In the genomic region with DNA sequence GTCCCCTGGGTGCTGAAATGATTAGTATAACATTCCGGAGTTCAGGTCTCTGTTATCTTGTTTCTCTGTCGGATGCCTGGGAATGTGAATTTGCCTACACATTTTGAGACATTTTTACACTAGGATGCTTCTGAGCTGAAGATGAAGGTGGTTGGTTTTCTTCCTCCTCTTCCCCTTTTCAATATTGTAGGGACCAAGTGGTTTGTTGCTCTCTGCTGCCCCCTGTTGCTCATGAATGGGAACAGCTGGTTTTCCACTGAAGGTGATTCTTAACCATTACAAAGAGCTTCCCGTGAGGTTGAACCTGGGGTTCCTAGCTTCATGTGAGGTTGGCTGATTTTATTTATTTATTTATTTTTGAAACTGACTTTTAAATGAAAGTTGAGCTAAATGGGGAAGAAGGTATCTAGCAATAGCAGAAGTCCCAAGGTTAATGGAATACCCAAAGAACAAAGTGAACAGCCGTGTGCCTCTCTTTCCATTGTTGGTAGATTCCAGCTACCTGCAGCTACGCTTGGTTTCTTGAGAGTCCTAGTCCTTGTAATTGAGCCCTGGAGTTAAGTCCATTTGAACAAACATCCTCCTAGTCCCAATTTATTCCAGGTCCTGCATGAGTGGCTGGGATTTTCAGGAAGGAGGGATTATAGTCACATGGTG, we compare ENCODE assay signal across 9 cellular contexts.
A peak's percentile ranks its signal among the peaks of the same experiment; 100 is the strongest.
DNase-seq lines count a peak whose midpoint lies in the region; ATAC-seq and TF ChIP-seq lines count a peak whose summit lies in the region.
"Had no signal": no experiment of that assay in that cellular context is flagged by ENCODE, and none has a peak within 500 bp of the region (broad histone marks: within the 10 kb centered on the region; RNA-seq: fewer than 3 reads in every experiment).

No MANE protein-coding gene starts in this region.

- H3K4me1 Mint-ChIP-seq in neural progenitor cell: peaks cover 17% of the 10 kb centered on the region

- H3K4me1 ChIP-seq in neural progenitor cell: no peaks in the 10 kb centered on the region

- CTCF ChIA-PET in AG04449 (lab: Yijun Ruan, JAX): interaction anchor here (1.3 kb wide), 1 partner anchor 16 kb away, joined by 3 read pairs; no protein-coding TSS in a partner anchor
- CTCF ChIA-PET in GM10248 (lab: Yijun Ruan, JAX): interaction anchor here (1.1 to 1.6 kb wide), 5 partner anchors 8 to 33 kb away, joined by 3 to 4 read pairs (median 3); no protein-coding TSS in a partner anchor

- no peak overlapping the region for H2AFZ ChIP-seq in neural progenitor cell (replicated peaks)

- H3K4me3 ChIP-seq in AG04449 (ENCODE audit: low read depth, low read length) (no peak overlapping the region), neural progenitor cell (no peak overlapping the region)

- no peaks in the 10 kb centered on the region for H4K20me1 ChIP-seq in neural progenitor cell (ENCODE audit: low read depth)

- H3K27ac ChIP-seq in neural progenitor cell: no peak overlapping the region
- H3K27ac ChIP-seq: epithelial cell of prostate had no signal

- no peak overlapping the region for H3K4me3 Mint-ChIP-seq in neural progenitor cell

- H3K9me3 Mint-ChIP-seq in neural progenitor cell: peaks cover 2% of the 10 kb centered on the region

- H3K36me3 ChIP-seq in neural progenitor cell: no peaks in the 10 kb centered on the region

- H3F3A ChIP-seq in neural progenitor cell (ENCODE audit: low read depth): no peaks in the 10 kb centered on the region

- H3K27ac Mint-ChIP-seq in neural progenitor cell: no peak overlapping the region

- ATAC-seq in HG03469 (IDR thresholded peaks at IDR 0.05; ENCODE audit: unreplicated experiment): no peak
- ATAC-seq in HG02840 (IDR thresholded peaks at IDR 0.05; ENCODE audit: low FRiP score, unreplicated experiment): no peak
- no peak for ATAC-seq in GM19455 (IDR thresholded peaks at IDR 0.05; ENCODE audit: unreplicated experiment)

- no peaks in the 10 kb centered on the region for H3K9me3 ChIP-seq in neural progenitor cell (ENCODE audit: low read depth)

- H3K9ac ChIP-seq in neural progenitor cell: no peak overlapping the region

- no peak overlapping the region for H3K4me2 ChIP-seq in neural progenitor cell

- POLR2A ChIA-PET in AG04449 (lab: Yijun Ruan, JAX) (no interaction called here), GM10248 (lab: Yijun Ruan, JAX) (no interaction called here)

- H3K27me3 Mint-ChIP-seq in neural progenitor cell (ENCODE audit: insufficient read depth, low read depth): peaks cover 4% of the 10 kb centered on the region

- no peaks in the 10 kb centered on the region for H3K79me2 ChIP-seq in neural progenitor cell (ENCODE audit: low read depth)

- H3K36me3 Mint-ChIP-seq in neural progenitor cell: peaks cover 3% of the 10 kb centered on the region

- TF ChIP-seq CTCF in AG04449 (IDR thresholded peaks at IDR 0.05; ENCODE audit: insufficient read depth, low read length, missing control alignments) (peak; percentile 21), GM10248 (IDR thresholded peaks at IDR 0.05; ENCODE audit: control extremely low read depth, extremely low read depth, low read depth, missing control alignments) (peak; percentile 44), neural progenitor cell (IDR thresholded peaks at IDR 0.05) (peak; percentile 95)

- DNase-seq in AG04449 (ENCODE audit: low read depth, low spot score) (no peak), GM10248 (ENCODE audit: extremely low spot score) (no peak), NCI-H82 (lab: John Stamatoyannopoulos, UW) (peak; percentile 74), cerebellum (ENCODE audit: low spot score) (peak; percentile 76), neural progenitor cell (ENCODE audit: low spot score) (peak; percentile 59)

- H3K27me3 ChIP-seq in neural progenitor cell: no peaks in the 10 kb centered on the region

Comparison
In these comparisons a context has a peak if more than half of its experiments do, and no peak if none do; other contexts are left out.
1. DNase-seq: peak in NCI-H82 (single experiment), cerebellum (single experiment) and neural progenitor cell (single experiment); none in AG04449 (single experiment) and GM10248 (single experiment).
2. CTCF ChIP-seq: peak in every context shown above with its lines; median percentile 95 in neural progenitor cell; 44 in GM10248; 21 in AG04449.